In genomic region chr7:158094671-158095256, GRCh38 we compare ENCODE assay signal across 16 cellular contexts.
DNase-seq lines count a peak whose midpoint lies in the region; ATAC-seq and TF ChIP-seq lines count a peak whose summit lies in the region.
"Had no signal": no experiment of that assay in that cellular context is flagged by ENCODE, and none has a peak within 500 bp of the region (broad histone marks: within the 10 kb centered on the region; RNA-seq: fewer than 3 reads in every experiment).

No MANE protein-coding gene starts in this region.

- no peaks in the 10 kb centered on the region for H3K9me3 ChIP-seq in right atrium auricular region
- H3K9me3 ChIP-seq in upper lobe of right lung, result no peaks in the 10 kb centered on the region

- no peak for ATAC-seq in left cardiac atrium
- ATAC-seq in upper lobe of right lung, result no peak
- no peak for ATAC-seq in HG02970 (IDR thresholded peaks at IDR 0.05; ENCODE audit: low FRiP score, unreplicated experiment)

- H3K4me1 ChIP-seq in right atrium auricular region, result no peaks in the 10 kb centered on the region
- H3K4me1 ChIP-seq in upper lobe of right lung, result no peaks in the 10 kb centered on the region

- H3K36me3 ChIP-seq in right atrium auricular region (no peaks in the 10 kb centered on the region), upper lobe of right lung (no peaks in the 10 kb centered on the region)

- TF ChIP-seq CTCF in right atrium auricular region (IDR thresholded peaks at IDR 0.05) (no peak), upper lobe of right lung (IDR thresholded peaks at IDR 0.05) (no peak)

- no peak overlapping the region for H3K4me3 ChIP-seq in right atrium auricular region
- H3K4me3 ChIP-seq in upper lobe of right lung, result no peak overlapping the region

- intact Hi-C loops in left cardiac atrium (cut with DNase I), result no loop called here
- intact Hi-C loops in upper lobe of right lung (cut with DNase I), result no loop called here

- no peaks in the 10 kb centered on the region for H3K27me3 ChIP-seq in right atrium auricular region
- no peaks in the 10 kb centered on the region for H3K27me3 ChIP-seq in upper lobe of right lung

- no peak overlapping the region for H3K27ac ChIP-seq in right atrium auricular region
- no peak overlapping the region for H3K27ac ChIP-seq in upper lobe of right lung
- H3K27ac ChIP-seq: RWPE1 had no signal

- DNase-seq in right atrium auricular region (ENCODE audit: low spot score) (peak; percentile 40), left cardiac atrium (no peak), ecto neural progenitor cell (ENCODE audit: low spot score) (peak; percentile 41), mesenteric fat pad (ENCODE audit: low spot score) (peak; percentile 43), upper lobe of right lung (peak; percentile 26), activated gamma-delta T cell treated with Interleukin-2 at 50 U/mL for 16 hours (no peak), nucleus accumbens (lab: John Stamatoyannopoulos, UW) (no peak)
- DNase-seq: ACHN; CD4-positive, alpha-beta T cell; DND-41; GF-D8; NCI-H187 treated with DMSO at 0.1 percent for 48 hours; NCI-H2171; NCI-H524 had no signal

Comparison
In these comparisons a context has a peak if more than half of its experiments do, and no peak if none do; other contexts are left out.
1. DNase-seq: peak in right atrium auricular region (single experiment), ecto neural progenitor cell (single experiment), mesenteric fat pad (single experiment) and upper lobe of right lung (single experiment); none in left cardiac atrium (single experiment), activated gamma-delta T cell treated with Interleukin-2 at 50 U/mL for 16 hours (single experiment) and nucleus accumbens (0 of 56).